In genomic region chrX:18887177-18887820, GRCh38 we compare ENCODE assay signal across 8 cellular contexts.
DNase-seq lines count a peak whose midpoint lies in the region; ATAC-seq, FAIRE-seq and TF ChIP-seq lines count a peak whose summit lies in the region.

No MANE protein-coding gene starts in this region.

- peak; percentile 54 for DNase-seq in HT-29 (ENCODE audit: low spot score)
- no peak for DNase-seq in immature natural killer cell
- DNase-seq in G401 (ENCODE audit: low spot score): no peak
- no peak for DNase-seq in D341Med (ENCODE audit: low spot score)
- no peak for DNase-seq in D721Med (ENCODE audit: insufficient read length, low spot score)

- H3K9ac ChIP-seq in skeletal muscle satellite cell (ENCODE audit: low read depth, low read length): peak overlapping the region; percentile 67

- peaks cover 25% of the 10 kb centered on the region for H3K4me1 ChIP-seq in skeletal muscle satellite cell (ENCODE audit: control insufficient read depth, insufficient read depth, low read length)

- no peak for TF ChIP-seq CTCF in D721Med (IDR thresholded peaks at IDR 0.05; ENCODE audit: insufficient read depth, missing control alignments)

- ATAC-seq in GM19351 (IDR thresholded peaks at IDR 0.05; ENCODE audit: unreplicated experiment): no peak

- no peaks in the 10 kb centered on the region for H3K36me3 Mint-ChIP-seq in activated naive CD8-positive, alpha-beta T cell
- no peaks in the 10 kb centered on the region for H3K36me3 Mint-ChIP-seq in immature natural killer cell

- FAIRE-seq in D721Med (lab: Jason Lieb, UNC): no peak

- no peaks in the 10 kb centered on the region for H3K27me3 ChIP-seq in skeletal muscle satellite cell (ENCODE audit: control insufficient read depth, insufficient read depth, low read length)

- peak overlapping the region; percentile 64 for H3K4me3 ChIP-seq in skeletal muscle satellite cell (ENCODE audit: low read length)

- H3K27me3 Mint-ChIP-seq in activated naive CD8-positive, alpha-beta T cell: no peaks in the 10 kb centered on the region
- peaks cover 2 to 5% (median 4%) of the 10 kb centered on the region in 3 donors for H3K27me3 Mint-ChIP-seq in immature natural killer cell (ENCODE audit: low read depth in 3 of 3)

- H3K4me1 Mint-ChIP-seq in activated naive CD8-positive, alpha-beta T cell (ENCODE audit: low read depth): peaks cover 30% of the 10 kb centered on the region
- peaks cover 29 to 31% of the 10 kb centered on the region in 2 donors for H3K4me1 Mint-ChIP-seq in immature natural killer cell

- in situ Hi-C loops in G401 (cut with HindIII; ENCODE audit: low sequenced_read_pairs): no loop called here

- no peaks in the 10 kb centered on the region for H3K9me3 ChIP-seq in skeletal muscle satellite cell (replicated peaks; ENCODE audit: low read length)

- no peak overlapping the region for H3K4me3 Mint-ChIP-seq in activated naive CD8-positive, alpha-beta T cell
- peak overlapping the region; percentile 89 to 98 (median 90) for H3K4me3 Mint-ChIP-seq in immature natural killer cell

- H3K9me3 Mint-ChIP-seq in activated naive CD8-positive, alpha-beta T cell (ENCODE audit: low read depth): no peaks in the 10 kb centered on the region
- no peaks in the 10 kb centered on the region for H3K9me3 Mint-ChIP-seq in immature natural killer cell

- H3K27ac Mint-ChIP-seq in activated naive CD8-positive, alpha-beta T cell: peak overlapping the region; percentile 86
- peak overlapping the region; percentile 87 to 95 (median 94) for H3K27ac Mint-ChIP-seq in immature natural killer cell

- peak overlapping the region; percentile 79 for H3K4me2 ChIP-seq in skeletal muscle satellite cell (ENCODE audit: low read length)

- no peaks in the 10 kb centered on the region for H3K36me3 ChIP-seq in skeletal muscle satellite cell (ENCODE audit: insufficient read depth, low read length)
